ENCODE assay signal across 16 cellular contexts in genomic region chr3:123685780-123686179, GRCh38.
"Had no signal": no experiment of that assay in that cellular context is flagged by ENCODE, and none has a peak within 500 bp of the region (broad histone marks: within the 10 kb centered on the region; RNA-seq: fewer than 3 reads in every experiment).

No MANE protein-coding gene starts in this region.

- H3K9me3 Mint-ChIP-seq: naive B cell; stimulated activated naive CD8-positive, alpha-beta T cell treated with anti-CD3 and anti-CD28 coated beads, Interleukin-15, Interleukin-2, amounts not matched to agents 100 ng/mL and 50 ng/mL, for 24 hours had no signal

- DNase-seq: activated CD4-positive, alpha-beta T cell treated with anti-CD3 and anti-CD28 coated beads, Interleukin-2, amount 50 U/mL, for 4 hours; activated effector memory CD4-positive, alpha-beta T cell treated with anti-CD3 and anti-CD28 coated beads, Interleukin-2, amount 50 U/mL, for 16 hours; activated T-cell treated with anti-CD3 and anti-CD28 coated beads, Interleukin-2, amount 50 U/mL, for 1 hour; effector CD4-positive, alpha-beta T cell; hippocampal formation; kidney glomerular epithelial cell; lower lobe of right lung; midbrain; naive B cell; SHP77 treated with DMSO at 0.1 percent for 48 hours; stimulated activated CD4-positive, alpha-beta T cell treated with anti-CD3 and anti-CD28 coated beads, Interleukin-4, amount 100 ng/mL, for 1 hour; stimulated activated CD8-positive, alpha-beta memory T cell treated with anti-CD3 and anti-CD28 coated beads, Interleukin-4, amount 100 ng/mL, for 48 hours had no signal

- H3K27ac ChIP-seq: cardiac muscle cell, lower lobe of right lung had no signal

- ATAC-seq: activated CD4-positive, CD25-positive, alpha-beta regulatory T cell treated with anti-CD3 and anti-CD28 coated beads, Interleukin-2, amount 50 U/mL, for 24 hours; lower lobe of right lung had no signal

- H3K36me3 Mint-ChIP-seq: activated naive CD8-positive, alpha-beta T cell; naive B cell had no signal

- H3K36me3 ChIP-seq: cardiac muscle cell had no signal

- H3K27me3 Mint-ChIP-seq: activated naive CD8-positive, alpha-beta T cell; naive B cell; stimulated activated naive CD8-positive, alpha-beta T cell treated with anti-CD3 and anti-CD28 coated beads, Interleukin-15, Interleukin-2, amounts not matched to agents 100 ng/mL and 50 ng/mL, for 24 hours had no signal

- H3K4me3 Mint-ChIP-seq: activated naive CD8-positive, alpha-beta T cell; naive B cell; stimulated activated naive CD8-positive, alpha-beta T cell treated with anti-CD3 and anti-CD28 coated beads, Interleukin-15, Interleukin-2, amounts not matched to agents 100 ng/mL and 50 ng/mL, for 24 hours had no signal

- H3K27ac Mint-ChIP-seq: activated naive CD8-positive, alpha-beta T cell; naive B cell; stimulated activated naive CD8-positive, alpha-beta T cell treated with anti-CD3 and anti-CD28 coated beads, Interleukin-15, Interleukin-2, amounts not matched to agents 100 ng/mL and 50 ng/mL, for 24 hours had no signal

- H3K4me3 ChIP-seq: cardiac muscle cell, lower lobe of right lung had no signal

- H3K9me3 ChIP-seq: lower lobe of right lung had no signal
